ENCODE assay signal across 1 cellular context in the genomic region with DNA sequence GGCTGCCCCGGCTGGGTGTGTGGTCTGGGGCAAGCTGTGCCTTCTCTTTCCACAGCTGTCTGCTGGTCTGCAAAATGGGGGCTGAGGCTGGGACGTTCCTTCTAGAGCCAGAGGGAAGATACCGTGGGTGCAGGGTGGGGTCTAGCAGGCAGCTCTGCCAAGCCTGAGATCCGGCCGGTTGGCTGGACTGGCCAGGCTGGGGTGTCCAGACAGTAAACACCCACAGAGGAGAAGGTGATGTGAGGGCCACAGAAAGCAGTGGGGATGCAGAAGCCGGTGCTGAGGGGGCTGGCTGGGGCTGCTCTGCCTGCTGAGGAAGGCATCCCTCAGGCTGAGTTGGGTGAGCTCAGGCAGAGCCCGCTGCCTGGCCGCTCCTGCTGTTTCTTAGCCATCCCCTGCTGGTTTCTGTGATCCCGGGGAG.
TF ChIP-seq lines count a peak whose summit lies in the region.

No MANE protein-coding gene starts in this region.

TF ChIP-seq in HepG2, 621 proteins besides CTCF, POLR2A, EP300 and RAD21:
- TF ChIP-seq CCAR2 (optimal IDR thresholded peaks at IDR 0.05; ENCODE audit: low read depth, low read length) (no peak), KLF12 (CRISPR knock-in tag; IDR thresholded peaks at IDR 0.05; ENCODE audit: borderline replicate concordance) (no peak), ZBTB37 (CRISPR knock-in tag; IDR thresholded peaks at IDR 0.05) (no peak), ZNF883 (CRISPR knock-in tag; IDR thresholded peaks at IDR 0.05; ENCODE audit: not compliant biosample characterization) (no peak), ZNF253 (CRISPR knock-in tag; IDR thresholded peaks at IDR 0.05; ENCODE audit: borderline replicate concordance) (no peak), HOXA3 (CRISPR knock-in tag; IDR thresholded peaks at IDR 0.05) (no peak), U2AF2 (IDR thresholded peaks at IDR 0.05; ENCODE audit: low read depth, low read length) (no peak), ZNF678 (CRISPR knock-in tag; IDR thresholded peaks at IDR 0.05) (no peak), ATF1 (CRISPR knock-in tag; IDR thresholded peaks at IDR 0.05) (no peak), NFE2L1 (CRISPR knock-in tag; IDR thresholded peaks at IDR 0.05; ENCODE audit: borderline replicate concordance) (no peak), TERF1 (CRISPR knock-in tag; IDR thresholded peaks at IDR 0.05) (no peak), TBX2 (CRISPR knock-in tag; IDR thresholded peaks at IDR 0.05; ENCODE audit: borderline replicate concordance) (no peak), NFKBIZ (CRISPR knock-in tag; IDR thresholded peaks at IDR 0.05) (no peak), LCORL (IDR thresholded peaks at IDR 0.05) (no peak), LCORL (CRISPR knock-in tag; IDR thresholded peaks at IDR 0.05) (no peak), ZNF569 (CRISPR knock-in tag; IDR thresholded peaks at IDR 0.05; ENCODE audit: borderline replicate concordance) (no peak), NR1H2 (CRISPR knock-in tag; IDR thresholded peaks at IDR 0.05; ENCODE audit: borderline replicate concordance, low read depth) (no peak), ZFP36 (IDR thresholded peaks at IDR 0.05; ENCODE audit: borderline replicate concordance, low read depth, low read length, partially characterized antibody) (no peak), ZFYVE20 (CRISPR knock-in tag; IDR thresholded peaks at IDR 0.05; ENCODE audit: borderline replicate concordance, low read depth) (no peak)
- TF ChIP-seq, protein P1, sequence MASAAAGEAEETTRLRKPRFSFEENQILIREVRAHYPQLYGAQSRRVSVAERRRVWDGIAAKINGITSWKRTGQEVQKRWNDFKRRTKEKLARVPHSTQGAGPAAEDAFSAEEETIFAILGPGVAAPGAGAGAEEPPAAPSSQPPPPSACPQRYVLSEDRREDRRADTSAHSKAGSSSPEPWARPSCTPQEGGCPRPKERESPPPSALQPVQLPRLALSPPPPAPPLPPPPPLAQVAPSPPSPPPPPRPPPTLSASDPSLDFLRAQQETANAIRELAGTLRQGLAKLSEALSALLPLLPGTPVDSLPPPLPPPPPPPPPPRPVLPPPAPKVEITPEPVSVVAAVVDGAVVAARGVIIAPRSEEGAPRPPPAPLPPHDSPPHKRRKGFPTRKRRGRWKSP (CRISPR knock-in tag; IDR thresholded peaks at IDR 0.05), result no peak
